30 cellular contexts compared by ENCODE assay signal in genomic region chr2:65360441-65360840, GRCh38.
DNase-seq lines count a peak whose midpoint lies in the region; ATAC-seq and TF ChIP-seq lines count a peak whose summit lies in the region.
"Had no signal": no experiment of that assay in that cellular context is flagged by ENCODE, and none has a peak within 500 bp of the region (broad histone marks: within the 10 kb centered on the region; RNA-seq: fewer than 3 reads in every experiment).

No MANE protein-coding gene starts in this region.

- no peak overlapping the region for H3K4me3 Mint-ChIP-seq in activated naive CD4-positive, alpha-beta T cell treated with anti-CD3 and anti-CD28 coated beads, Interleukin-2, amount 10 ng/mL, durations not matched to agents 7 days and 5 days
- H3K4me3 Mint-ChIP-seq in chondrocyte (ENCODE audit: unreplicated experiment) (no peak overlapping the region), progenitor cell of endocrine pancreas (ENCODE audit: low read depth) (no peak overlapping the region)
- H3K4me3 Mint-ChIP-seq: activated CD8-positive, alpha-beta T cell treated with anti-CD3 and anti-CD28 coated beads, Interleukin-2, amount 10 ng/mL, durations not matched to agents 7 days and 5 days; activated T-helper 17 cell treated with anti-CD3 and anti-CD28 coated beads, Interleukin-2, amount 50 U/mL, for 72 hours; CD4-positive, alpha-beta T cell; GM23338; T-helper 17 cell had no signal

- H3K4me2 ChIP-seq in OCI-LY7 (ENCODE audit: low read length) = peak overlapping the region; percentile 47
- H3K4me2 ChIP-seq: GM23338 had no signal

- POLR2A ChIA-PET in OCI-LY7 (lab: Charles Lee) = interaction anchor here (0.7 to 4.0 kb wide), 6 partner anchors 6 to 82 kb away, joined by 3 to 19 read pairs (median 4); no protein-coding TSS in a partner anchor

- peaks cover 95% of the 10 kb centered on the region for H3K4me1 ChIP-seq in OCI-LY7 (ENCODE audit: insufficient read depth, low read length, poor library complexity, severe bottlenecking)

- H3K9me3 Mint-ChIP-seq in activated naive CD4-positive, alpha-beta T cell treated with anti-CD3 and anti-CD28 coated beads, Interleukin-2, amount 10 ng/mL, durations not matched to agents 7 days and 5 days = no peaks in the 10 kb centered on the region
- H3K9me3 Mint-ChIP-seq in activated naive CD4-positive, alpha-beta T cell treated with anti-CD3 and anti-CD28 coated beads, Interleukin-2, amount 50 U/mL, for 72 hours = no peaks in the 10 kb centered on the region
- no peaks in the 10 kb centered on the region for H3K9me3 Mint-ChIP-seq in chondrocyte (ENCODE audit: low read depth)
- no peaks in the 10 kb centered on the region for H3K9me3 Mint-ChIP-seq in progenitor cell of endocrine pancreas (ENCODE audit: low read depth)
- H3K9me3 Mint-ChIP-seq: activated T-helper 17 cell treated with anti-CD3 and anti-CD28 coated beads, Interleukin-2, amount 50 U/mL, for 72 hours; CD4-positive, alpha-beta T cell; GM23338 had no signal

- no peak for DNase-seq in activated naive CD4-positive, alpha-beta T cell treated with anti-CD3 and anti-CD28 coated beads, Interleukin-2, amount 10 ng/mL, durations not matched to agents 7 days and 5 days
- no peak for DNase-seq in activated naive CD4-positive, alpha-beta T cell treated with anti-CD3 and anti-CD28 coated beads, Interleukin-2, amount 50 U/mL, for 72 hours (ENCODE audit: low spot score in 2 of 2)
- DNase-seq in OCI-LY7 (ENCODE audit: low spot score) (no peak), chondrocyte (ENCODE audit: low spot score) (no peak), NCI-H774 (lab: John Stamatoyannopoulos, UW) (no peak), progenitor cell of endocrine pancreas (ENCODE audit: low spot score, unreplicated experiment) (no peak), activated T-cell treated with anti-CD3 and anti-CD28 coated beads for 4 hours (no peak), H7 (no peak)
- DNase-seq: activated CD4-positive, alpha-beta T cell treated with anti-CD3 and anti-CD28 coated beads for 1 hour; activated CD8-positive, alpha-beta T cell treated with anti-CD3 and anti-CD28 coated beads, Interleukin-2, amount 10 ng/mL, durations not matched to agents 7 days and 5 days; activated naive CD4-positive, alpha-beta T cell treated with anti-CD3 and anti-CD28 coated beads, Interleukin-2, amount 50 U/mL, for 16 hours; amniotic stem cell; CD4-positive, alpha-beta T cell; DMS79 treated with DMSO at 0.1 percent for 48 hours; GF-D8; hypothalamus; NCI-H1417 treated with DMSO at 0.1 percent for 48 hours; NCI-H2081; NCI-H2227 treated with DMSO at 0.1 percent for 48 hours; NCI-H526; NK-92 treated with Interleukin-12 subunit alpha and Interleukin-12 subunit beta, amount 100 ng/mL, for 24 hours; pancreas; RPMI8226; SK-N-SH; small intestine; stimulated activated naive CD4-positive, alpha-beta T cell; T-helper 17 cell; upper lobe of right lung had no signal

- TF ChIP-seq CTCF in OCI-LY7 (conservative IDR thresholded peaks at IDR 0.05; ENCODE audit: low read length) (no peak), chondrocyte (IDR thresholded peaks at IDR 0.05) (no peak), progenitor cell of endocrine pancreas (IDR thresholded peaks at IDR 0.05; ENCODE audit: unreplicated experiment) (no peak)

- H2AFZ ChIP-seq in OCI-LY7 (ENCODE audit: low read length) = no peak overlapping the region
- H2AFZ ChIP-seq: GM23338 had no signal

- H3K4me1 Mint-ChIP-seq in activated naive CD4-positive, alpha-beta T cell treated with anti-CD3 and anti-CD28 coated beads, Interleukin-2, amount 10 ng/mL, durations not matched to agents 7 days and 5 days = peaks cover 57% of the 10 kb centered on the region
- H3K4me1 Mint-ChIP-seq in chondrocyte (ENCODE audit: low read depth) = peaks cover 76% of the 10 kb centered on the region
- H3K4me1 Mint-ChIP-seq in progenitor cell of endocrine pancreas (ENCODE audit: low read depth) = peaks cover 32% of the 10 kb centered on the region

- no peaks in the 10 kb centered on the region for H4K20me1 ChIP-seq in OCI-LY7 (ENCODE audit: insufficient read depth, low read length)

- H3K4me3 ChIP-seq in OCI-LY7 (ENCODE audit: low read depth, low read length, poor library complexity, severe bottlenecking) = no peak overlapping the region
- H3K4me3 ChIP-seq in H7 (ENCODE audit: insufficient read depth, low read depth, low read length) = no peak overlapping the region
- H3K4me3 ChIP-seq: GM23338, pancreas, upper lobe of right lung had no signal

- H3K36me3 ChIP-seq in OCI-LY7 (ENCODE audit: insufficient read depth, low read length) = no peaks in the 10 kb centered on the region; the same call in 1 of the 2 replicates
- H3K36me3 ChIP-seq in H7 (replicated peaks; ENCODE audit: control insufficient read depth, insufficient read depth, low read length) = no peaks in the 10 kb centered on the region
- H3K36me3 ChIP-seq: pancreas, upper lobe of right lung had no signal

- intact Hi-C loops in OCI-LY7 (cut with micrococcal nuclease; ENCODE audit: unreplicated experiment) = no loop called here

- peak overlapping the region; percentile 1 for H3K27ac Mint-ChIP-seq in activated naive CD4-positive, alpha-beta T cell treated with anti-CD3 and anti-CD28 coated beads, Interleukin-2, amount 10 ng/mL, durations not matched to agents 7 days and 5 days
- no peak overlapping the region for H3K27ac Mint-ChIP-seq in activated naive CD4-positive, alpha-beta T cell treated with anti-CD3 and anti-CD28 coated beads, Interleukin-2, amount 50 U/mL, for 72 hours
- peak overlapping the region; percentile 45 for H3K27ac Mint-ChIP-seq in chondrocyte (ENCODE audit: unreplicated experiment)
- H3K27ac Mint-ChIP-seq in progenitor cell of endocrine pancreas = no peak overlapping the region
- H3K27ac Mint-ChIP-seq: activated CD8-positive, alpha-beta T cell treated with anti-CD3 and anti-CD28 coated beads, Interleukin-2, amount 10 ng/mL, durations not matched to agents 7 days and 5 days; activated T-helper 17 cell treated with anti-CD3 and anti-CD28 coated beads, Interleukin-2, amount 50 U/mL, for 72 hours; CD4-positive, alpha-beta T cell; GM23338; T-helper 17 cell had no signal

- H3K27me3 ChIP-seq in H7 (ENCODE audit: control insufficient read depth, insufficient read depth, low read length) = no peaks in the 10 kb centered on the region
- H3K27me3 ChIP-seq: pancreas, upper lobe of right lung had no signal

- H3K9me3 ChIP-seq in OCI-LY7 (ENCODE audit: low read length) = no peaks in the 10 kb centered on the region
- H3K9me3 ChIP-seq: pancreas, SK-N-SH, upper lobe of right lung had no signal

- no peak overlapping the region for H3K27ac ChIP-seq in OCI-LY7 (ENCODE audit: low read depth, low read length, poor library complexity, severe bottlenecking)
- H3K27ac ChIP-seq: pancreas, upper lobe of right lung had no signal

- peaks cover 3% of the 10 kb centered on the region for H3K36me3 Mint-ChIP-seq in activated naive CD4-positive, alpha-beta T cell treated with anti-CD3 and anti-CD28 coated beads, Interleukin-2, amount 10 ng/mL, durations not matched to agents 7 days and 5 days
- H3K36me3 Mint-ChIP-seq in activated naive CD4-positive, alpha-beta T cell treated with anti-CD3 and anti-CD28 coated beads, Interleukin-2, amount 50 U/mL, for 72 hours = peaks cover 0 to 5% of the 10 kb centered on the region in 2 donors
- H3K36me3 Mint-ChIP-seq in chondrocyte (ENCODE audit: low read depth) (no peaks in the 10 kb centered on the region), progenitor cell of endocrine pancreas (ENCODE audit: insufficient read depth) (no peaks in the 10 kb centered on the region)

- H3K9me2 ChIP-seq in OCI-LY7 (ENCODE audit: insufficient read depth, low read length) = no peaks in the 10 kb centered on the region
- H3K9me2 ChIP-seq: SK-N-SH had no signal

- ATAC-seq in activated naive CD4-positive, alpha-beta T cell treated with anti-CD3 and anti-CD28 coated beads, Interleukin-2, amount 50 U/mL, for 72 hours = no peak
- ATAC-seq: activated CD8-positive, alpha-beta T cell treated with anti-CD3 and anti-CD28 coated beads, Interleukin-2, amount 10 ng/mL, durations not matched to agents 7 days and 5 days; activated T-helper 17 cell treated with anti-CD3 and anti-CD28 coated beads, Interleukin-2, amount 50 U/mL, for 72 hours; pancreas; T-helper 17 cell; upper lobe of right lung had no signal

- no peaks in the 10 kb centered on the region for H3K27me3 Mint-ChIP-seq in activated naive CD4-positive, alpha-beta T cell treated with anti-CD3 and anti-CD28 coated beads, Interleukin-2, amount 10 ng/mL, durations not matched to agents 7 days and 5 days
- H3K27me3 Mint-ChIP-seq in chondrocyte (ENCODE audit: low read depth) = no peaks in the 10 kb centered on the region
- no peaks in the 10 kb centered on the region for H3K27me3 Mint-ChIP-seq in progenitor cell of endocrine pancreas
- H3K27me3 Mint-ChIP-seq: CD4-positive, alpha-beta T cell; T-helper 17 cell had no signal

- no TSS peak for BruUV-seq in OCI-LY7 (replicated peaks; lab: Mats Ljungman, UMichigan)

- H3K79me2 ChIP-seq in OCI-LY7 (ENCODE audit: insufficient read depth, low read depth, low read length) = peaks cover 87% of the 10 kb centered on the region

- CTCF ChIA-PET in activated naive CD4-positive, alpha-beta T cell treated with anti-CD3 and anti-CD28 coated beads, Interleukin-2, amount 10 ng/mL, durations not matched to agents 7 days and 5 days (lab: Charles Lee) = interaction anchor here (1.0 to 1.4 kb wide), 3 partner anchors 13 to 84 kb away, joined by 3 read pairs; no protein-coding TSS in a partner anchor
- CTCF ChIA-PET in OCI-LY7 (lab: Charles Lee; ENCODE audit: unreplicated experiment) = interaction anchor here (1.0 to 2.5 kb wide), 2 partner anchors 10 to 59 kb away, joined by 4 to 11 read pairs; no protein-coding TSS in a partner anchor

Comparison
In these comparisons a context has a peak if more than half of its experiments do, and no peak if none do; other contexts are left out.
1. H3K27ac Mint-ChIP-seq: peak in activated naive CD4-positive, alpha-beta T cell treated with anti-CD3 and anti-CD28 coated beads, Interleukin-2, amount 10 ng/mL, durations not matched to agents 7 days and 5 days (single experiment) and chondrocyte (single experiment); none in activated naive CD4-positive, alpha-beta T cell treated with anti-CD3 and anti-CD28 coated beads, Interleukin-2, amount 50 U/mL, for 72 hours (0 of 2) and progenitor cell of endocrine pancreas (single experiment).